In genomic region chr18:77479047-77479446, GRCh38 we compare ENCODE assay signal across 1 cellular context.
TF ChIP-seq lines count a peak whose summit lies in the region.

No MANE protein-coding gene starts in this region.

TF ChIP-seq in GM23338, 12 proteins besides CTCF, POLR2A, EP300 and RAD21 (continued from another document):
- TF ChIP-seq, protein P1, sequence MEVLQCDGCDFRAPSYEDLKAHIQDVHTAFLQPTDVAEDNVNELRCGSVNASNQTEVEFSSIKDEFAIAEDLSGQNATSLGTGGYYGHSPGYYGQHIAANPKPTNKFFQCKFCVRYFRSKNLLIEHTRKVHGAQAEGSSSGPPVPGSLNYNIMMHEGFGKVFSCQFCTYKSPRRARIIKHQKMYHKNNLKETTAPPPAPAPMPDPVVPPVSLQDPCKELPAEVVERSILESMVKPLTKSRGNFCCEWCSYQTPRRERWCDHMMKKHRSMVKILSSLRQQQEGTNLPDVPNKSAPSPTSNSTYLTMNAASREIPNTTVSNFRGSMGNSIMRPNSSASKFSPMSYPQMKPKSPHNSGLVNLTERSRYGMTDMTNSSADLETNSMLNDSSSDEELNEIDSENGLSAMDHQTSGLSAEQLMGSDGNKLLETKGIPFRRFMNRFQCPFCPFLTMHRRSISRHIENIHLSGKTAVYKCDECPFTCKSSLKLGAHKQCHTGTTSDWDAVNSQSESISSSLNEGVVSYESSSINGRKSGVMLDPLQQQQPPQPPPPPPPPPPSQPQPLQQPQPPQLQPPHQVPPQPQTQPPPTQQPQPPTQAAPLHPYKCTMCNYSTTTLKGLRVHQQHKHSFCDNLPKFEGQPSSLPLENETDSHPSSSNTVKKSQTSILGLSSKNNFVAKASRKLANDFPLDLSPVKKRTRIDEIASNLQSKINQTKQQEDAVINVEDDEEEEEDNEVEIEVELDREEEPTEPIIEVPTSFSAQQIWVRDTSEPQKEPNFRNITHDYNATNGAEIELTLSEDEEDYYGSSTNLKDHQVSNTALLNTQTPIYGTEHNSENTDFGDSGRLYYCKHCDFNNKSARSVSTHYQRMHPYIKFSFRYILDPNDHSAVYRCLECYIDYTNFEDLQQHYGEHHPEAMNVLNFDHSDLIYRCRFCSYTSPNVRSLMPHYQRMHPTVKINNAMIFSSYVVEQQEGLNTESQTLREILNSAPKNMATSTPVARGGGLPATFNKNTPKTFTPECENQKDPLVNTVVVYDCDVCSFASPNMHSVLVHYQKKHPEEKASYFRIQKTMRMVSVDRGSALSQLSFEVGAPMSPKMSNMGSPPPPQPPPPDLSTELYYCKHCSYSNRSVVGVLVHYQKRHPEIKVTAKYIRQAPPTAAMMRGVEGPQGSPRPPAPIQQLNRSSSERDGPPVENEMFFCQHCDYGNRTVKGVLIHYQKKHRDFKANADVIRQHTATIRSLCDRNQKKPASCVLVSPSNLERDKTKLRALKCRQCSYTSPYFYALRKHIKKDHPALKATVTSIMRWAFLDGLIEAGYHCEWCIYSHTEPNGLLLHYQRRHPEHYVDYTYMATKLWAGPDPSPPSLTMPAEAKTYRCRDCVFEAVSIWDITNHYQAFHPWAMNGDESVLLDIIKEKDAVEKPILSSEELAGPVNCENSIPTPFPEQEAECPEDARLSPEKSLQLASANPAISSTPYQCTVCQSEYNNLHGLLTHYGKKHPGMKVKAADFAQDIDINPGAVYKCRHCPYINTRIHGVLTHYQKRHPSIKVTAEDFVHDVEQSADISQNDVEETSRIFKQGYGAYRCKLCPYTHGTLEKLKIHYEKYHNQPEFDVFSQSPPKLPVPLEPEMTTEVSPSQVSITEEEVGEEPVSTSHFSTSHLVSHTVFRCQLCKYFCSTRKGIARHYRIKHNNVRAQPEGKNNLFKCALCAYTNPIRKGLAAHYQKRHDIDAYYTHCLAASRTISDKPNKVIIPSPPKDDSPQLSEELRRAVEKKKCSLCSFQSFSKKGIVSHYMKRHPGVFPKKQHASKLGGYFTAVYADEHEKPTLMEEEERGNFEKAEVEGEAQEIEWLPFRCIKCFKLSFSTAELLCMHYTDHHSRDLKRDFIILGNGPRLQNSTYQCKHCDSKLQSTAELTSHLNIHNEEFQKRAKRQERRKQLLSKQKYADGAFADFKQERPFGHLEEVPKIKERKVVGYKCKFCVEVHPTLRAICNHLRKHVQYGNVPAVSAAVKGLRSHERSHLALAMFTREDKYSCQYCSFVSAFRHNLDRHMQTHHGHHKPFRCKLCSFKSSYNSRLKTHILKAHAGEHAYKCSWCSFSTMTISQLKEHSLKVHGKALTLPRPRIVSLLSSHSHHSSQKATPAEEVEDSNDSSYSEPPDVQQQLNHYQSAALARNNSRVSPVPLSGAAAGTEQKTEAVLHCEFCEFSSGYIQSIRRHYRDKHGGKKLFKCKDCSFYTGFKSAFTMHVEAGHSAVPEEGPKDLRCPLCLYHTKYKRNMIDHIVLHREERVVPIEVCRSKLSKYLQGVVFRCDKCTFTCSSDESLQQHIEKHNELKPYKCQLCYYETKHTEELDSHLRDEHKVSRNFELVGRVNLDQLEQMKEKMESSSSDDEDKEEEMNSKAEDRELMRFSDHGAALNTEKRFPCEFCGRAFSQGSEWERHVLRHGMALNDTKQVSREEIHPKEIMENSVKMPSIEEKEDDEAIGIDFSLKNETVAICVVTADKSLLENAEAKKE (CRISPR knock-in tag; IDR thresholded peaks at IDR 0.05): no peak
- TF ChIP-seq POLR2AphosphoS5 (IDR thresholded peaks at IDR 0.05; ENCODE audit: low read depth) (no peak), EZH2 (IDR thresholded peaks at IDR 0.05; ENCODE audit: low read depth, unreplicated experiment) (no peak), ETS1 (IDR thresholded peaks at IDR 0.05) (no peak), STAT1 (IDR thresholded peaks at IDR 0.05; ENCODE audit: unreplicated experiment) (no peak), EZH2phosphoT487 (IDR thresholded peaks at IDR 0.05; ENCODE audit: unreplicated experiment) (no peak)
